ENCODE assay signal across 12 cellular contexts in the genomic region with DNA sequence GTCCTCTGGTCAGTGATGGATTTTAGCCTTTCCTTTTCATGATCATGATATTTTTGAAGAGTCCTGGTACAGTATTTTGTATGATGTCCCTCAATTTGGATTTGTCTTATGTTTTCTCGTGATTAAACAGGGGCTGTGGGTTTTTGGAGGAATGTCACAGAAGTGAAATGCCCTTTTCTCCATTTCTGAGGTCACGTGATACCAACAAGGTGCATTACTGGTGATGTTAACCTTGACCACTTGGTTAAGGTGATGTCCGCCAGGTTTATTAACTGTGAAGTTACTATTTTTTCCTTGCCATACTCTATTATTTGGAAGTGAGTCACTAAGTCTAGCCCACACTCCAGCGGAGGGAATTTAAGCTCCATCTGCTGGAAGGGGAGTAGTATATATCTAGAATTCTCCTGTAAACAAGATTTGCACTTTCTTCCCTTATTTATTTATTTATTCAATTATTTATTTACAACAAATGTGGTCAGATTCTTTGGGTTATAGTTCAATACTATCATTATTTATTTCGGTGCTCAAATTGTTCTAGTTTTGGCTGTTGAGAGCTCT.
DNase-seq lines count a peak whose midpoint lies in the region; ATAC-seq and TF ChIP-seq lines count a peak whose summit lies in the region.
"Had no signal": no experiment of that assay in that cellular context is flagged by ENCODE, and none has a peak within 500 bp of the region (broad histone marks: within the 10 kb centered on the region; RNA-seq: fewer than 3 reads in every experiment).

No MANE protein-coding gene starts in this region.

- H3K27me3 ChIP-seq in PC-9 (ENCODE audit: insufficient read depth, low read depth): no peaks in the 10 kb centered on the region
- H3K27me3 ChIP-seq in gastrocnemius medialis: no peaks in the 10 kb centered on the region
- H3K27me3 ChIP-seq in uterus: no peaks in the 10 kb centered on the region
- H3K27me3 ChIP-seq: BLaER1 treated with 17β-estradiol and CSF1 and Interleukin-3, amounts not matched to agents 10 nM and 100 nM had no signal

- no peak overlapping the region for H3K27ac ChIP-seq in PC-9
- H3K27ac ChIP-seq in gastrocnemius medialis: no peak overlapping the region
- no peak overlapping the region for H3K27ac ChIP-seq in uterus

- POLR2A ChIA-PET in PC-9 (lab: Charles Lee; ENCODE audit: unreplicated experiment): no interaction called here
- POLR2A ChIA-PET in activated CD4-positive, alpha-beta memory T cell treated with anti-CD3 and anti-CD28 coated beads, Interleukin-2, amount 10 ng/mL, durations not matched to agents 7 days and 5 days (lab: Charles Lee): no interaction called here

- peaks cover 7% of the 10 kb centered on the region for H3K9me3 Mint-ChIP-seq in activated CD4-positive, alpha-beta memory T cell treated with anti-CD3 and anti-CD28 coated beads, Interleukin-2, amount 10 ng/mL, durations not matched to agents 7 days and 5 days
- H3K9me3 Mint-ChIP-seq: activated naive CD8-positive, alpha-beta T cell treated with anti-CD3 and anti-CD28 coated beads, Interleukin-2, amount 10 ng/mL, durations not matched to agents 7 days and 5 days had no signal

- H3K36me3 ChIP-seq in PC-9 (ENCODE audit: low read depth) (no peaks in the 10 kb centered on the region), gastrocnemius medialis (no peaks in the 10 kb centered on the region), uterus (no peaks in the 10 kb centered on the region)
- H3K36me3 ChIP-seq: BLaER1 treated with 17β-estradiol and CSF1 and Interleukin-3, amounts not matched to agents 10 nM and 100 nM had no signal

- H3K36me3 Mint-ChIP-seq in activated CD4-positive, alpha-beta memory T cell treated with anti-CD3 and anti-CD28 coated beads, Interleukin-2, amount 10 ng/mL, durations not matched to agents 7 days and 5 days (ENCODE audit: low read depth): peaks cover 29% of the 10 kb centered on the region

- H3K4me3 Mint-ChIP-seq in activated CD4-positive, alpha-beta memory T cell treated with anti-CD3 and anti-CD28 coated beads, Interleukin-2, amount 10 ng/mL, durations not matched to agents 7 days and 5 days: no peak overlapping the region
- H3K4me3 Mint-ChIP-seq: activated naive CD8-positive, alpha-beta T cell treated with anti-CD3 and anti-CD28 coated beads, Interleukin-2, amount 10 ng/mL, durations not matched to agents 7 days and 5 days had no signal

- peaks cover 13% of the 10 kb centered on the region for H3K4me1 ChIP-seq in PC-9 (replicated peaks; ENCODE audit: insufficient read depth)
- no peaks in the 10 kb centered on the region for H3K4me1 ChIP-seq in gastrocnemius medialis
- H3K4me1 ChIP-seq in uterus: no peaks in the 10 kb centered on the region

- peak; percentile 59 for TF ChIP-seq CTCF in PC-9 (conservative IDR thresholded peaks at IDR 0.05)
- TF ChIP-seq CTCF in epithelial cell of proximal tubule (conservative IDR thresholded peaks at IDR 0.05; ENCODE audit: low read depth, low read length): peak; percentile 61
- TF ChIP-seq CTCF in gastrocnemius medialis (IDR thresholded peaks at IDR 0.05 in 4 of 5, conservative IDR thresholded peaks at IDR 0.05 in 1 of 5): peak; percentile 16 to 50 (median 31)
- no peak for TF ChIP-seq CTCF in uterus (IDR thresholded peaks at IDR 0.05)

- DNase-seq in NCI-H748 (lab: John Stamatoyannopoulos, UW; ENCODE audit: unreplicated experiment): peak; percentile 60
- DNase-seq in NCI-H748 treated with DMSO at 0.1 percent for 48 hours (lab: John Stamatoyannopoulos, UW): no peak
- DNase-seq in PC-9: no peak
- no peak for DNase-seq in epithelial cell of proximal tubule (ENCODE audit: low read depth)
- DNase-seq in gastrocnemius medialis: no peak
- no peak for DNase-seq in DMS153 (lab: John Stamatoyannopoulos, UW)
- DNase-seq in activated CD4-positive, alpha-beta memory T cell treated with anti-CD3 and anti-CD28 coated beads, Interleukin-2, amount 10 ng/mL, durations not matched to agents 7 days and 5 days: no peak
- DNase-seq in uterus: no peak
- DNase-seq: activated naive CD8-positive, alpha-beta T cell treated with anti-CD3 and anti-CD28 coated beads, Interleukin-2, amount 10 ng/mL, durations not matched to agents 7 days and 5 days; NCI-H1417 treated with DMSO at 0.1 percent for 48 hours; stimulated activated naive CD4-positive, alpha-beta T cell treated with Interleukin-2 at 50 U/mL for 16 hours had no signal

- no peak overlapping the region for H3K4me2 ChIP-seq in PC-9

- ATAC-seq in gastrocnemius medialis: peak in 1 of 2 donors; percentile 81

- in situ Hi-C loops in gastrocnemius medialis (cut with MboI; ENCODE audit: low sequenced_read_pairs in 4 of 4): loop anchor here in 3 of 4 donors (10.0 kb wide), 1 partner anchor 220 kb away; no protein-coding TSS in a partner anchor

- H2AFZ ChIP-seq in PC-9: no peak overlapping the region

- BruUV-seq in PC-9 (replicated peaks; lab: Mats Ljungman, UMichigan): no TSS peak

- no peaks in the 10 kb centered on the region for H4K20me1 ChIP-seq in PC-9 (ENCODE audit: insufficient read depth)
- H4K20me1 ChIP-seq: BLaER1 treated with 17β-estradiol and CSF1 and Interleukin-3, amounts not matched to agents 10 nM and 100 nM had no signal

- H3K9me3 ChIP-seq in PC-9 (ENCODE audit: insufficient read depth, low read depth) (no peaks in the 10 kb centered on the region), gastrocnemius medialis (no peaks in the 10 kb centered on the region), uterus (no peaks in the 10 kb centered on the region)
- H3K9me3 ChIP-seq: BLaER1 treated with 17β-estradiol and CSF1 and Interleukin-3, amounts not matched to agents 10 nM and 100 nM had no signal

- H3K9me2 ChIP-seq in PC-9 (ENCODE audit: insufficient read depth): no peaks in the 10 kb centered on the region

- H3K27me3 Mint-ChIP-seq in activated CD4-positive, alpha-beta memory T cell treated with anti-CD3 and anti-CD28 coated beads, Interleukin-2, amount 10 ng/mL, durations not matched to agents 7 days and 5 days: no peaks in the 10 kb centered on the region
- H3K27me3 Mint-ChIP-seq: activated naive CD8-positive, alpha-beta T cell treated with anti-CD3 and anti-CD28 coated beads, Interleukin-2, amount 10 ng/mL, durations not matched to agents 7 days and 5 days had no signal

- H3K4me1 Mint-ChIP-seq in activated CD4-positive, alpha-beta memory T cell treated with anti-CD3 and anti-CD28 coated beads, Interleukin-2, amount 10 ng/mL, durations not matched to agents 7 days and 5 days: peaks cover 61% of the 10 kb centered on the region

- TF ChIP-seq POLR2A in gastrocnemius medialis (IDR thresholded peaks at IDR 0.05) (no peak), uterus (IDR thresholded peaks at IDR 0.05) (no peak)

- H3K27ac Mint-ChIP-seq in activated CD4-positive, alpha-beta memory T cell treated with anti-CD3 and anti-CD28 coated beads, Interleukin-2, amount 10 ng/mL, durations not matched to agents 7 days and 5 days: no peak overlapping the region
- H3K27ac Mint-ChIP-seq: activated naive CD8-positive, alpha-beta T cell treated with anti-CD3 and anti-CD28 coated beads, Interleukin-2, amount 10 ng/mL, durations not matched to agents 7 days and 5 days had no signal

- intact Hi-C loops in PC-9 (cut with micrococcal nuclease; ENCODE audit: unreplicated experiment) (loop anchor here (1.0 to 2.0 kb wide), 2 partner anchors 130 to 221 kb away; no protein-coding TSS in a partner anchor), gastrocnemius medialis (cut with DNase I; ENCODE audit: low total_unique reads) (loop anchor here (1.0 to 5.0 kb wide), 2 partner anchors 221 to 278 kb away; no protein-coding TSS in a partner anchor), uterus (cut with DNase I; ENCODE audit: low total_unique reads) (no loop called here)

- H3K4me3 ChIP-seq in PC-9 (no peak overlapping the region), epithelial cell of proximal tubule (ENCODE audit: low read depth, low read length) (no peak overlapping the region), gastrocnemius medialis (no peak overlapping the region), uterus (no peak overlapping the region)
- H3K4me3 ChIP-seq: BLaER1 treated with 17β-estradiol and CSF1 and Interleukin-3, amounts not matched to agents 10 nM and 100 nM had no signal

- H3K79me2 ChIP-seq in PC-9 (ENCODE audit: low read depth): no peaks in the 10 kb centered on the region

- CTCF ChIA-PET in PC-9 (lab: Charles Lee): interaction anchor here (0.6 kb wide), 1 partner anchor 222 kb away, joined by 3 read pairs; no protein-coding TSS in a partner anchor
- CTCF ChIA-PET in activated CD4-positive, alpha-beta memory T cell treated with anti-CD3 and anti-CD28 coated beads, Interleukin-2, amount 10 ng/mL, durations not matched to agents 7 days and 5 days (lab: Charles Lee): interaction anchor here (0.7 kb wide), 1 partner anchor 9 kb away, joined by 3 read pairs; no protein-coding TSS in a partner anchor

- H3F3A ChIP-seq in PC-9 (ENCODE audit: insufficient read depth, low read depth): peaks cover 6% of the 10 kb centered on the region; the same call in 1 of the 2 replicates

Comparison
In these comparisons a context has a peak if more than half of its experiments do, and no peak if none do; other contexts are left out.
1. CTCF ChIP-seq: peak in PC-9 (single experiment), epithelial cell of proximal tubule (single experiment) and gastrocnemius medialis (5 of 5); none in uterus (0 of 4).